ENCODE assay signal across 17 cellular contexts in the genomic region with DNA sequence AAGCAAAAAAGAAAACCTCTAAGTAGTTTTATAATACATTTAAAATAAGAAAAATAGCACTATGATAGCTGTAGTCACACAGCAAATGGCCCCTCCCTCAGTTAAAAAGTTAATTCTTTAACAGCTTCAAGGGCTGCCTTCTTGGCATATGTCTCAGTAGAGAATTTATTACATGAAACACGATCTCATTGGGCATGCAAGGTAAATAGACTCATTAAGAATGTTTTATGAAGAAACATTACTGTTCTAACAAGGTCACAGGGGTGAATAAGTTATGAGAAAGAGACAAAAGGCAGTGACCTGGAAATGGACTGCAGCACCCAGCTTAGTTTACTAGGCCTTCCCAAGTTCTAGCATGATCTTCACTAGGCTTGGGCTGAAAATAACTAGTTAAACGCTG.
DNase-seq lines count a peak whose midpoint lies in the region; ATAC-seq, FAIRE-seq and TF ChIP-seq lines count a peak whose summit lies in the region.
"Had no signal": no experiment of that assay in that cellular context is flagged by ENCODE, and none has a peak within 500 bp of the region (broad histone marks: within the 10 kb centered on the region; RNA-seq: fewer than 3 reads in every experiment).

No MANE protein-coding gene starts in this region.

- no peak overlapping the region for H3K4me3 ChIP-seq in MG63

- no peaks in the 10 kb centered on the region for H3K9me3 Mint-ChIP-seq in nephron progenitor cell
- H3K9me3 Mint-ChIP-seq: CD4-positive, alpha-beta T cell had no signal

- TF ChIP-seq CTCF in nephron progenitor cell (IDR thresholded peaks at IDR 0.05), result no peak

- peak overlapping the region; percentile 98 for H3K27ac Mint-ChIP-seq in nephron progenitor cell
- H3K27ac Mint-ChIP-seq: B cell; CD4-positive, alpha-beta T cell had no signal

- no peak for TF ChIP-seq POLR2A in GM12892 (IDR thresholded peaks at IDR 0.05; ENCODE audit: low read depth, low read length)

- no peak overlapping the region for H3K4me3 Mint-ChIP-seq in nephron progenitor cell
- H3K4me3 Mint-ChIP-seq: B cell; CD4-positive, alpha-beta T cell had no signal

- peaks cover 81% of the 10 kb centered on the region for H3K4me1 Mint-ChIP-seq in nephron progenitor cell
- H3K4me1 Mint-ChIP-seq: B cell had no signal

- ATAC-seq in HG02763 (IDR thresholded peaks at IDR 0.05; ENCODE audit: unreplicated experiment), result no peak

- H3K27me3 ChIP-seq in MG63, result no peaks in the 10 kb centered on the region

- no peaks in the 10 kb centered on the region for H3K27me3 Mint-ChIP-seq in nephron progenitor cell (ENCODE audit: low read depth, poor library complexity)
- H3K27me3 Mint-ChIP-seq: B cell; CD4-positive, alpha-beta T cell had no signal

- FAIRE-seq in GM12892 (lab: Jason Lieb, UNC) (peak; percentile 68), islet of Langerhans (lab: Jason Lieb, UNC) (peak; percentile 9)
- FAIRE-seq: D721Med, H1, RCC 7860 had no signal

- no peaks in the 10 kb centered on the region for H3K36me3 ChIP-seq in MG63

- no peak for DNase-seq in GM12892 (ENCODE audit: insufficient read length)
- peak; percentile 7 for DNase-seq in LoVo (ENCODE audit: low spot score)
- DNase-seq in nephron progenitor cell, result peak; percentile 12
- no peak for DNase-seq in MG63
- DNase-seq in NCI-H1694 (lab: John Stamatoyannopoulos, UW), result no peak
- DNase-seq: ACHN; CD4-positive, alpha-beta T cell; NCI-H1436; NCI-H446; NCI-H748 treated with DMSO at 0.1 percent for 48 hours; SIG-M5 had no signal

- H3K9me3 ChIP-seq in MG63, result no peaks in the 10 kb centered on the region

- no peaks in the 10 kb centered on the region for H3K36me3 Mint-ChIP-seq in nephron progenitor cell (ENCODE audit: low read depth)

Comparison
In these comparisons a context has a peak if more than half of its experiments do, and no peak if none do; other contexts are left out.
1. DNase-seq: peak in LoVo (single experiment) and nephron progenitor cell (single experiment); none in GM12892 (single experiment), MG63 (single experiment) and NCI-H1694 (single experiment).